In genomic region chr12:118103601-118104382, GRCh38 we compare ENCODE assay signal across 8 cellular contexts. TPM values are rescaled to one million over a fixed set of nuclear protein-coding genes. Genes with fewer than 3 reads are reported as not detected.
DNase-seq lines count a peak whose midpoint lies in the region; ATAC-seq and TF ChIP-seq lines count a peak whose summit lies in the region.

A gene with protein sequence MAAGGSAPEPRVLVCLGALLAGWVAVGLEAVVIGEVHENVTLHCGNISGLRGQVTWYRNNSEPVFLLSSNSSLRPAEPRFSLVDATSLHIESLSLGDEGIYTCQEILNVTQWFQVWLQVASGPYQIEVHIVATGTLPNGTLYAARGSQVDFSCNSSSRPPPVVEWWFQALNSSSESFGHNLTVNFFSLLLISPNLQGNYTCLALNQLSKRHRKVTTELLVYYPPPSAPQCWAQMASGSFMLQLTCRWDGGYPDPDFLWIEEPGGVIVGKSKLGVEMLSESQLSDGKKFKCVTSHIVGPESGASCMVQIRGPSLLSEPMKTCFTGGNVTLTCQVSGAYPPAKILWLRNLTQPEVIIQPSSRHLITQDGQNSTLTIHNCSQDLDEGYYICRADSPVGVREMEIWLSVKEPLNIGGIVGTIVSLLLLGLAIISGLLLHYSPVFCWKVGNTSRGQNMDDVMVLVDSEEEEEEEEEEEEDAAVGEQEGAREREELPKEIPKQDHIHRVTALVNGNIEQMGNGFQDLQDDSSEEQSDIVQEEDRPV (minus strand): TSS chr12:118104011. CDS start chr12:118103671, 340 bp downstream.

- CTCF ChIA-PET in activated CD4-positive, alpha-beta memory T cell treated with anti-CD3 and anti-CD28 coated beads for 36 hours (lab: Charles Lee), result interaction anchor here (1.4 to 1.5 kb wide), 2 partner anchors 17 to 246 kb away, joined by 4 to 5 read pairs; no protein-coding TSS in a partner anchor

- POLR2A ChIA-PET in activated CD4-positive, alpha-beta memory T cell treated with anti-CD3 and anti-CD28 coated beads for 36 hours (lab: Charles Lee), result no interaction called here

- H3K9me3 Mint-ChIP-seq in activated CD4-positive, alpha-beta memory T cell treated with anti-CD3 and anti-CD28 coated beads for 36 hours, result no peaks in the 10 kb centered on the region
- H3K9me3 Mint-ChIP-seq in memory B cell, result no peaks in the 10 kb centered on the region
- no peaks in the 10 kb centered on the region for H3K9me3 Mint-ChIP-seq in stimulated activated naive CD8-positive, alpha-beta T cell treated with anti-CD3 and anti-CD28 coated beads, Interleukin-15, amount 100 ng/mL, for 72 hours

- DNase-seq in C1 segment of cervical spinal cord (lab: John Stamatoyannopoulos, UW), result peak in 12 of 14 donors; percentile 3 to 74 (median 57)
- peak; percentile 73 for DNase-seq in GM20000 (ENCODE audit: low spot score)
- DNase-seq in NCI-H2171 (lab: John Stamatoyannopoulos, UW), result peak; percentile 58
- peak; percentile 20 for DNase-seq in activated CD4-positive, alpha-beta memory T cell treated with anti-CD3 and anti-CD28 coated beads for 36 hours
- DNase-seq in epithelial cell of esophagus (ENCODE audit: low read depth), result peak; percentile 51
- peak; percentile 0 to 24 for DNase-seq in memory B cell (ENCODE audit: low spot score in 2 of 2)
- peak; percentile 23 to 25 for DNase-seq in stimulated activated naive CD8-positive, alpha-beta T cell treated with anti-CD3 and anti-CD28 coated beads, Interleukin-15, amount 100 ng/mL, for 72 hours

- peaks cover 6% of the 10 kb centered on the region for H3K4me1 Mint-ChIP-seq in activated CD4-positive, alpha-beta memory T cell treated with anti-CD3 and anti-CD28 coated beads for 36 hours (ENCODE audit: low read depth)
- H3K4me1 Mint-ChIP-seq in memory B cell, result peaks cover 6% of the 10 kb centered on the region
- peaks cover 15% of the 10 kb centered on the region for H3K4me1 Mint-ChIP-seq in stimulated activated naive CD8-positive, alpha-beta T cell treated with anti-CD3 and anti-CD28 coated beads, Interleukin-15, amount 100 ng/mL, for 72 hours

- TF ChIP-seq CTCF in GM20000 (IDR thresholded peaks at IDR 0.05; ENCODE audit: extremely low read depth, missing control alignments) (no peak), epithelial cell of esophagus (IDR thresholded peaks at IDR 0.05; ENCODE audit: insufficient read depth, low read depth, low read length, missing control alignments) (no peak)

- peak within 1 kb of the TSS; percentile 71 for H3K4me3 Mint-ChIP-seq in activated CD4-positive, alpha-beta memory T cell treated with anti-CD3 and anti-CD28 coated beads for 36 hours
- H3K4me3 Mint-ChIP-seq in memory B cell, result peak within 1 kb of the TSS; percentile 86
- peak within 1 kb of the TSS; percentile 81 to 83 for H3K4me3 Mint-ChIP-seq in stimulated activated naive CD8-positive, alpha-beta T cell treated with anti-CD3 and anti-CD28 coated beads, Interleukin-15, amount 100 ng/mL, for 72 hours

- H3K27ac Mint-ChIP-seq in activated CD4-positive, alpha-beta memory T cell treated with anti-CD3 and anti-CD28 coated beads for 36 hours, result no peak within 1 kb of the TSS
- no peak within 1 kb of the TSS for H3K27ac Mint-ChIP-seq in memory B cell
- H3K27ac Mint-ChIP-seq in stimulated activated naive CD8-positive, alpha-beta T cell treated with anti-CD3 and anti-CD28 coated beads, Interleukin-15, amount 100 ng/mL, for 72 hours, result peak within 1 kb of the TSS in 1 of 2 donors; percentile 58

- intact Hi-C loops in activated CD4-positive, alpha-beta memory T cell treated with anti-CD3 and anti-CD28 coated beads for 36 hours (cut with micrococcal nuclease), result no loop called here

- H3K4me3 ChIP-seq in epithelial cell of esophagus (ENCODE audit: low read length), result peak within 1 kb of the TSS; percentile 61

- peaks cover 8% of the 10 kb centered on the region for H3K27me3 Mint-ChIP-seq in activated CD4-positive, alpha-beta memory T cell treated with anti-CD3 and anti-CD28 coated beads for 36 hours
- peaks cover 13% of the 10 kb centered on the region for H3K27me3 Mint-ChIP-seq in memory B cell
- H3K27me3 Mint-ChIP-seq in stimulated activated naive CD8-positive, alpha-beta T cell treated with anti-CD3 and anti-CD28 coated beads, Interleukin-15, amount 100 ng/mL, for 72 hours, result peaks cover 41% of the 10 kb centered on the region

- ATAC-seq in memory B cell (ENCODE audit: low read depth) (peak; percentile 66), HG02884 (IDR thresholded peaks at IDR 0.05; ENCODE audit: unreplicated experiment) (no peak)
- peak; percentile 76 for ATAC-seq in stimulated activated naive CD8-positive, alpha-beta T cell treated with anti-CD3 and anti-CD28 coated beads, Interleukin-15, amount 100 ng/mL, for 72 hours

- H3K36me3 Mint-ChIP-seq in activated CD4-positive, alpha-beta memory T cell treated with anti-CD3 and anti-CD28 coated beads for 36 hours, result no peaks in the 10 kb centered on the region
- no peaks in the 10 kb centered on the region for H3K36me3 Mint-ChIP-seq in memory B cell

RNA-seq across cellular contexts. Expression of the gene that starts here (rescaled TPM):
- 1 to 10 TPM; 5.7 to 7.6 TPM for total RNA-seq in activated CD4-positive, alpha-beta memory T cell treated with anti-CD3 and anti-CD28 coated beads for 36 hours

Comparison
In these comparisons a context has a peak if more than half of its experiments do, and no peak if none do; other contexts are left out.
1. DNase-seq: peak in every context shown above with its lines; median percentile 73 in GM20000; 58 in NCI-H2171; 57 in C1 segment of cervical spinal cord; 51 in epithelial cell of esophagus; 24 in stimulated activated naive CD8-positive, alpha-beta T cell treated with anti-CD3 and anti-CD28 coated beads, Interleukin-15, amount 100 ng/mL, for 72 hours; 20 in activated CD4-positive, alpha-beta memory T cell treated with anti-CD3 and anti-CD28 coated beads for 36 hours; 12 in memory B cell.